Comparison of ENCODE assay signal across 17 cellular contexts in the genomic region with DNA sequence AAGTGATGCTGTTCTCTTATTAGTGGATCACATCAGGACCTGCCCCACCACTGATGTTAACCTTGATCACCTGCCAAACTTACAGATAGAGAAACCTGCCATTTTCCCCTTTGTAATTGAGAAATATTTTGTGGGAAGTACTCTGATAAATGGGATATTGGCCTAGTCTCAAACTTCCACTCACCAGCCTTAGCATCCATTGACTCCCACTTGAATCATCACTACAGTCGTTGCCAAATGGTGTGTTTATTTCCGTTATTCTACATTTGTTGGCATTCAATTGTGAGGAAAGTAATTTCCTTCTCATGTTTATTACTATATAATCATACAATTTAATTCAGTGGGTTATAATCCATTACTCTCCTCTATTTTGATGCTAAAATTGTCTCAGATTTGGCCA.
"Had no signal": no experiment of that assay in that cellular context is flagged by ENCODE, and none has a peak within 500 bp of the region (broad histone marks: within the 10 kb centered on the region; RNA-seq: fewer than 3 reads in every experiment).

No MANE protein-coding gene starts in this region.

- ATAC-seq: left lung; natural killer cell; stimulated activated memory B cell treated with anti-CD40 and anti-IgM and Interleukin-4, amounts not matched to agents 10 μg/mL and 1 μg/mL and 100 μg/mL, for 72 hours had no signal

- H3K4me3 ChIP-seq: left lung, thyroid gland had no signal

- H3K9me3 ChIP-seq: left lung, thyroid gland had no signal

- H3K4me1 ChIP-seq: left lung, thyroid gland had no signal

- H3K36me3 Mint-ChIP-seq: activated naive CD8-positive, alpha-beta T cell treated with anti-CD3 and anti-CD28 coated beads for 36 hours; brain; memory B cell; natural killer cell; stimulated activated memory B cell treated with anti-CD40 and anti-IgM and Interleukin-4, amounts not matched to agents 10 μg/mL and 1 μg/mL and 100 μg/mL, for 72 hours had no signal

- DNase-seq: activated CD4-positive, alpha-beta T cell treated with anti-CD3 and anti-CD28 coated beads, Interleukin-2, amount 50 U/mL, for 1 hour; activated CD4-positive, CD25-positive, alpha-beta regulatory T cell; activated naive CD8-positive, alpha-beta T cell treated with anti-CD3 and anti-CD28 coated beads for 36 hours; amygdala; cerebellar nuclear complex; glutamatergic neuron; hypothalamus; kidney; left lung; natural killer cell; stimulated activated CD4-positive, alpha-beta T cell treated with anti-CD3 and anti-CD28 coated beads, Interleukin-2, amount 100 ng/mL, for 48 hours; thyroid gland had no signal

- H3K4me1 Mint-ChIP-seq: activated naive CD8-positive, alpha-beta T cell treated with anti-CD3 and anti-CD28 coated beads for 36 hours; brain; memory B cell; natural killer cell; stimulated activated memory B cell treated with anti-CD40 and anti-IgM and Interleukin-4, amounts not matched to agents 10 μg/mL and 1 μg/mL and 100 μg/mL, for 72 hours had no signal

- H3K27ac Mint-ChIP-seq: activated naive CD8-positive, alpha-beta T cell treated with anti-CD3 and anti-CD28 coated beads for 36 hours; activated T-helper 1 cell treated with anti-CD3 and anti-CD28 coated beads, Interleukin-12 subunit alpha, Interleukin-12 subunit beta, Interleukin-2, Interleukin-4 antibody, amounts not matched to agents 30 ng/mL and 10 ng/mL and 1 ng/mL, durations not matched to agents 14 hours and 24 hours and 36 hours; brain; memory B cell; natural killer cell; stimulated activated memory B cell treated with anti-CD40 and anti-IgM and Interleukin-4, amounts not matched to agents 10 μg/mL and 1 μg/mL and 100 μg/mL, for 72 hours had no signal

- H3K9me3 Mint-ChIP-seq: activated naive CD8-positive, alpha-beta T cell treated with anti-CD3 and anti-CD28 coated beads for 36 hours; activated T-helper 1 cell treated with anti-CD3 and anti-CD28 coated beads, Interleukin-12 subunit alpha, Interleukin-12 subunit beta, Interleukin-2, Interleukin-4 antibody, amounts not matched to agents 30 ng/mL and 10 ng/mL and 1 ng/mL, durations not matched to agents 14 hours and 24 hours and 36 hours; brain; memory B cell; natural killer cell; stimulated activated memory B cell treated with anti-CD40 and anti-IgM and Interleukin-4, amounts not matched to agents 10 μg/mL and 1 μg/mL and 100 μg/mL, for 72 hours had no signal

- H3K27me3 ChIP-seq: left lung, thyroid gland had no signal

- H3K36me3 ChIP-seq: left lung, thyroid gland had no signal

- H3K27ac ChIP-seq: epithelial cell of prostate, left lung, thyroid gland had no signal

- H3K27me3 Mint-ChIP-seq: activated naive CD8-positive, alpha-beta T cell treated with anti-CD3 and anti-CD28 coated beads for 36 hours; stimulated activated memory B cell treated with anti-CD40 and anti-IgM and Interleukin-4, amounts not matched to agents 10 μg/mL and 1 μg/mL and 100 μg/mL, for 72 hours had no signal

- H3K4me3 Mint-ChIP-seq: activated naive CD8-positive, alpha-beta T cell treated with anti-CD3 and anti-CD28 coated beads for 36 hours; activated T-helper 1 cell treated with anti-CD3 and anti-CD28 coated beads, Interleukin-12 subunit alpha, Interleukin-12 subunit beta, Interleukin-2, Interleukin-4 antibody, amounts not matched to agents 30 ng/mL and 10 ng/mL and 1 ng/mL, durations not matched to agents 14 hours and 24 hours and 36 hours; brain; memory B cell; natural killer cell; stimulated activated memory B cell treated with anti-CD40 and anti-IgM and Interleukin-4, amounts not matched to agents 10 μg/mL and 1 μg/mL and 100 μg/mL, for 72 hours had no signal
